Comparison of ENCODE assay signal across 18 cellular contexts in the genomic region with DNA sequence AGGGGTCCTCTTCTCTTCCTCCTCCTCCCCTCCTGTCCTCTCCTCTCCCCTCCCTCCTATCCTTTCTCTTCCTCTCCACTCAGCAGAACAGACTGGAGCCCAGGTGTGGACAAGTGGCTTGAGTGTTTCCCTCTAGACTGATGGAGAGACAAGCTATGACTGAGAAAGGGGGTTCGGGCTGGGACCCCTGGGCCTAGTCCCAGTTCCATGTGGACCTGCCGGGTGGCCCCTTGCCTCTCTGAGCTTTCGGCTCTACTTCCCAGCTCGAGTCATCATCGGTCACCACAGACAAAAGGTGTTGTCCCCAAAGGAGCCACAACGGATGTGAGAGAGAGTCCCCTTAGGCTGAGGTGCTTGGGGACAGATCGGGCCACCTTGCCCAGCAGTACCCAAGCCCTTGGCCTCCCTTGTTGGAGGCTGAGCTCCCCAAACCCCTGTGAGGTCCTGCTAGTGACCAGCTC. TPM values are rescaled to one million over a fixed set of nuclear protein-coding genes. Genes with fewer than 3 reads are reported as not detected.
A peak's percentile ranks its signal among the peaks of the same experiment; 100 is the strongest.
DNase-seq lines count a peak whose midpoint lies in the region; ATAC-seq and TF ChIP-seq lines count a peak whose summit lies in the region.
"Had no signal": no experiment of that assay in that cellular context is flagged by ENCODE, and none has a peak within 500 bp of the region (broad histone marks: within the 10 kb centered on the region; RNA-seq: fewer than 3 reads in every experiment).

No MANE protein-coding gene starts in this region.

- H3K4me3 ChIP-seq in ascending aorta (no peak overlapping the region), left lung (no peak overlapping the region), spleen (no peak overlapping the region)
- H3K4me3 ChIP-seq: cardiac muscle cell, lung had no signal

- H3K9me3 ChIP-seq in CD4-positive, alpha-beta T cell (ENCODE audit: control insufficient read depth, low read length), result no peaks in the 10 kb centered on the region
- H3K9me3 ChIP-seq in ascending aorta (no peaks in the 10 kb centered on the region), left lung (no peaks in the 10 kb centered on the region), spleen (no peaks in the 10 kb centered on the region)

- H3K4me1 ChIP-seq in ascending aorta, result peaks cover 4 to 33% of the 10 kb centered on the region in 2 donors
- peaks cover 12 to 19% of the 10 kb centered on the region in 2 donors for H3K4me1 ChIP-seq in left lung
- H3K4me1 ChIP-seq in spleen, result peaks cover 7 to 71% (median 29%) of the 10 kb centered on the region in 6 donors

- no peak overlapping the region for H3K27ac ChIP-seq in CD4-positive, alpha-beta T cell (ENCODE audit: low read depth, low read length)
- peak overlapping the region; percentile 97 to 99 for H3K27ac ChIP-seq in ascending aorta
- H3K27ac ChIP-seq in left lung, result no peak overlapping the region
- H3K27ac ChIP-seq in spleen, result peak overlapping the region in 1 of 8 donors; percentile 66

- peak overlapping the region; percentile 55 for H3K27ac Mint-ChIP-seq in CD4-positive, alpha-beta T cell
- H3K27ac Mint-ChIP-seq in activated CD4-positive, alpha-beta T cell treated with anti-CD3 and anti-CD28 coated beads for 36 hours, result no peak overlapping the region
- H3K27ac Mint-ChIP-seq: activated naive CD4-positive, alpha-beta T cell treated with anti-CD3 and anti-CD28 coated beads, Interleukin-2, amount 50 U/mL, for 72 hours had no signal

- no peak for TF ChIP-seq POLR2A in spleen (IDR thresholded peaks at IDR 0.05)

- H3K4me3 Mint-ChIP-seq in CD4-positive, alpha-beta T cell, result peak overlapping the region; percentile 78
- no peak overlapping the region for H3K4me3 Mint-ChIP-seq in activated CD4-positive, alpha-beta T cell treated with anti-CD3 and anti-CD28 coated beads for 36 hours

- H3K36me3 ChIP-seq in ascending aorta (no peaks in the 10 kb centered on the region), left lung (no peaks in the 10 kb centered on the region), spleen (no peaks in the 10 kb centered on the region)
- H3K36me3 ChIP-seq: cardiac muscle cell had no signal

- H3K36me3 Mint-ChIP-seq in CD4-positive, alpha-beta T cell (ENCODE audit: low read depth), result no peaks in the 10 kb centered on the region
- no peaks in the 10 kb centered on the region for H3K36me3 Mint-ChIP-seq in activated CD4-positive, alpha-beta T cell treated with anti-CD3 and anti-CD28 coated beads for 36 hours (ENCODE audit: low read depth)
- H3K36me3 Mint-ChIP-seq: activated naive CD4-positive, alpha-beta T cell treated with anti-CD3 and anti-CD28 coated beads, Interleukin-2, amount 50 U/mL, for 72 hours; naive thymus-derived CD8-positive, alpha-beta T cell had no signal

- no peak for TF ChIP-seq CTCF in CD4-positive, alpha-beta T cell (IDR thresholded peaks at IDR 0.05)
- TF ChIP-seq CTCF in ascending aorta (IDR thresholded peaks at IDR 0.05) (no peak), left lung (IDR thresholded peaks at IDR 0.05) (no peak), spleen (IDR thresholded peaks at IDR 0.05 in 8 of 11, conservative IDR thresholded peaks at IDR 0.05 in 3 of 11) (no peak)

- no peak for DNase-seq in CD4-positive, alpha-beta T cell
- peak in 1 of 2 donors; percentile 7 for DNase-seq in ascending aorta (ENCODE audit: low spot score in 2 of 2)
- peak; percentile 24 to 34 for DNase-seq in left lung
- peak; percentile 64 for DNase-seq in spleen
- DNase-seq in activated CD4-positive, alpha-beta T cell treated with anti-CD3 and anti-CD28 coated beads for 36 hours, result no peak
- no peak for DNase-seq in T1000 (lab: John Stamatoyannopoulos, UW)
- no peak for DNase-seq in AG08395 (ENCODE audit: low spot score)
- DNase-seq: activated CD4-positive, CD25-positive, alpha-beta regulatory T cell treated with anti-CD3 and anti-CD28 coated beads, Interleukin-2, amount 50 U/mL, for 72 hours; activated CD8-positive, alpha-beta memory T cell treated with anti-CD3 and anti-CD28 coated beads, Interleukin-2, amount 50 U/mL, for 48 hours; DMS 273 treated with DMSO at 0.1 percent for 48 hours; NCI-H1048; NCI-H2107; stimulated activated CD4-positive, alpha-beta T cell treated with anti-CD3 and anti-CD28 coated beads, Interleukin-4, amount 100 ng/mL, for 24 hours had no signal

- CTCF ChIA-PET in CD4-positive, alpha-beta T cell (lab: Charles Lee), result no interaction called here
- CTCF ChIA-PET in activated CD4-positive, alpha-beta T cell treated with anti-CD3 and anti-CD28 coated beads for 36 hours (lab: Charles Lee), result no interaction called here

- H3K9me3 Mint-ChIP-seq in CD4-positive, alpha-beta T cell, result no peaks in the 10 kb centered on the region
- H3K9me3 Mint-ChIP-seq in activated CD4-positive, alpha-beta T cell treated with anti-CD3 and anti-CD28 coated beads for 36 hours (ENCODE audit: low read depth), result no peaks in the 10 kb centered on the region
- H3K9me3 Mint-ChIP-seq: activated naive CD4-positive, alpha-beta T cell treated with anti-CD3 and anti-CD28 coated beads, Interleukin-2, amount 50 U/mL, for 72 hours; naive thymus-derived CD8-positive, alpha-beta T cell had no signal

- H3K27me3 Mint-ChIP-seq in CD4-positive, alpha-beta T cell, result no peaks in the 10 kb centered on the region
- H3K27me3 Mint-ChIP-seq in activated CD4-positive, alpha-beta T cell treated with anti-CD3 and anti-CD28 coated beads for 36 hours, result peaks cover 5% of the 10 kb centered on the region
- H3K27me3 Mint-ChIP-seq: naive thymus-derived CD8-positive, alpha-beta T cell had no signal

- no peak for ATAC-seq in CD4-positive, alpha-beta T cell (ENCODE audit: poor library complexity)
- ATAC-seq in left lung, result no peak
- no peak for ATAC-seq in activated CD4-positive, alpha-beta T cell treated with anti-CD3 and anti-CD28 coated beads for 36 hours
- no peak for ATAC-seq in GM21619 (IDR thresholded peaks at IDR 0.05; ENCODE audit: unreplicated experiment)
- ATAC-seq: activated naive CD4-positive, alpha-beta T cell treated with anti-CD3 and anti-CD28 coated beads, Interleukin-2, amount 50 U/mL, for 72 hours; naive thymus-derived CD8-positive, alpha-beta T cell had no signal

- intact Hi-C loops in CD4-positive, alpha-beta T cell (cut with DNase I, micrococcal nuclease), result loop anchor here in 1 of 2 experiments (10.0 kb wide), 1 partner anchor 1182 kb away; a partner anchor contains a TSS
- intact Hi-C loops in ascending aorta (cut with DNase I) (loop anchor here (2.0 kb wide), 1 partner anchor 120 kb away; no protein-coding TSS in a partner anchor), left lung (cut with DNase I) (no loop called here), spleen (cut with DNase I; ENCODE audit: low total_unique reads) (loop anchor here (10.0 kb wide), 1 partner anchor 148 kb away; no protein-coding TSS in a partner anchor)
- intact Hi-C loops in activated CD4-positive, alpha-beta T cell treated with anti-CD3 and anti-CD28 coated beads for 36 hours (cut with DNase I, micrococcal nuclease), result no loop called here

- POLR2A ChIA-PET in CD4-positive, alpha-beta T cell (lab: Charles Lee), result no interaction called here
- POLR2A ChIA-PET in activated CD4-positive, alpha-beta T cell treated with anti-CD3 and anti-CD28 coated beads for 36 hours (lab: Charles Lee), result interaction anchor here (0.6 kb wide), 1 partner anchor 65 kb away, joined by 3 read pairs; no protein-coding TSS in a partner anchor

- peaks cover 8% of the 10 kb centered on the region for H3K4me1 Mint-ChIP-seq in CD4-positive, alpha-beta T cell (ENCODE audit: low read depth)
- H3K4me1 Mint-ChIP-seq in activated CD4-positive, alpha-beta T cell treated with anti-CD3 and anti-CD28 coated beads for 36 hours, result peaks cover 3% of the 10 kb centered on the region

- H3K27me3 ChIP-seq in CD4-positive, alpha-beta T cell (ENCODE audit: control insufficient read depth, insufficient read depth, low read length), result no peaks in the 10 kb centered on the region
- H3K27me3 ChIP-seq in ascending aorta, result no peaks in the 10 kb centered on the region
- no peaks in the 10 kb centered on the region for H3K27me3 ChIP-seq in left lung
- H3K27me3 ChIP-seq in spleen (replicated peaks in 1 of 7), result peaks cover 0 to 16% (median 0%) of the 10 kb centered on the region in 7 donors
- H3K27me3 ChIP-seq: cardiac muscle cell had no signal

- 86 to 96% (median 90%) methylated on average over 7 of the region's 7 CpGs for WGBS in spleen, 5 donors

RNA-seq across cellular contexts. Expression of a gene that starts 3.4 kb away (rescaled TPM):
- 1 to 10 TPM; 7.3 to 8.4 TPM for total RNA-seq in CD4-positive, alpha-beta T cell
- total RNA-seq in ascending aorta (64.1 TPM), left lung (10 to 100 TPM; 56.7 to 79.5 TPM), spleen (100 to 1,000 TPM in 2 of 7 donors, 10 to 100 TPM in 5; 67.7 to 116 (median 95.6) TPM)
- 10 to 100 TPM; 10.9 to 40.4 (median 11.9) TPM for polyA plus RNA-seq in spleen
- total RNA-seq in activated CD4-positive, alpha-beta T cell treated with anti-CD3 and anti-CD28 coated beads for 36 hours, result 10 to 100 TPM; 17.6 to 20.9 TPM

Comparison
In these comparisons a context has a peak if more than half of its experiments do, and no peak if none do; other contexts are left out.
1. DNase-seq: peak in left lung (2 of 2) and spleen (single experiment); none in CD4-positive, alpha-beta T cell (0 of 10), activated CD4-positive, alpha-beta T cell treated with anti-CD3 and anti-CD28 coated beads for 36 hours (single experiment), T1000 (single experiment) and AG08395 (single experiment).
2. H3K27ac ChIP-seq: peak in ascending aorta (2 of 2); none in CD4-positive, alpha-beta T cell (single experiment) and left lung (0 of 2).
3. intact Hi-C loops: an anchor here in ascending aorta (2.0 kb wide) and spleen (10.0 kb wide); none called in left lung and activated CD4-positive, alpha-beta T cell treated with anti-CD3 and anti-CD28 coated beads for 36 hours.